1 cellular context compared by ENCODE assay signal in the genomic region with DNA sequence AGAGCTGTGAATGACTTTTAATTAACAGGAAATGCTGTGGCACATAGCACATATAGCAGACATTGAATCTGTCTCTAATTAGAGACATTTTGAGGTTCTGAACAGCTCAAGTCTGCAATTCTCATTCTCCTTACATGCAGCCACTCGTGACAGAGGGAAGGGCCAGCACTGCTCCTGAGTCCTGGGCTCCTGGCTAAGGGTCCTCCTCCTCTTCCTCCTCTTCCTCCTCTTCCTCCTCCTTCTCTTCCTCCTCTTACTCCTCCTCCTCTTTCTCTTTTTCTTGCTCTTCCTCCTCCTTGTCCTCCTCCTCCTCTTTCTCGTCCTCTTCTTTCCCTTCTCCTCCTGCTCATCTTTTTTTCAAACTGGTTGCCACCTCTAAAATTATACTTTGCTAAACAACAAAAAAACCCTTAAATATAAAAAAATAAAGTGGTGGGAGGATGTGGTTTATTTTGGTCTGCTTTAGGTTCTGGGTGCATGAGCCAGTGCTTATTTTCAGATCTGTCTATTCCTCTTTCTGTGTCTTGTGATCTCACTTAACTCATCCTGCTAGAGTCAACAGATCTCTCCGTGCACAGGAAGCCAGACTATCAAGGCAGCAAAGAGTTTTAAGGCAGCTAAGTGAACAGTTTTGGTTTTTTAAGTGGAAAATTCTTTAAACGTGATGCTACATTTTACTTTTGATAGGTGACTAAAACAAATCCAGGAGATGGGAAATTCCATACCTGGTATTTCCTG.
TF ChIP-seq lines count a peak whose summit lies in the region.

No MANE protein-coding gene starts in this region.

TF ChIP-seq in GM12878, 131 proteins besides CTCF, POLR2A, EP300 and RAD21 (continued from another document and continues in another):
- TF ChIP-seq, protein P1, sequence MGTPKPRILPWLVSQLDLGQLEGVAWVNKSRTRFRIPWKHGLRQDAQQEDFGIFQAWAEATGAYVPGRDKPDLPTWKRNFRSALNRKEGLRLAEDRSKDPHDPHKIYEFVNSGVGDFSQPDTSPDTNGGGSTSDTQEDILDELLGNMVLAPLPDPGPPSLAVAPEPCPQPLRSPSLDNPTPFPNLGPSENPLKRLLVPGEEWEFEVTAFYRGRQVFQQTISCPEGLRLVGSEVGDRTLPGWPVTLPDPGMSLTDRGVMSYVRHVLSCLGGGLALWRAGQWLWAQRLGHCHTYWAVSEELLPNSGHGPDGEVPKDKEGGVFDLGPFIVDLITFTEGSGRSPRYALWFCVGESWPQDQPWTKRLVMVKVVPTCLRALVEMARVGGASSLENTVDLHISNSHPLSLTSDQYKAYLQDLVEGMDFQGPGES (IDR thresholded peaks at IDR 0.05): no peak
- TF ChIP-seq SMARCA5 (IDR thresholded peaks at IDR 0.05) (no peak), IRF4 (IDR thresholded peaks at IDR 0.05; ENCODE audit: low read depth, low read length) (no peak), TCF12 (IDR thresholded peaks at IDR 0.05; ENCODE audit: low read depth, low read length) (no peak), PML (IDR thresholded peaks at IDR 0.05; ENCODE audit: low read length) (0 out of 2 replicates have a peak, but pooled peaks have one; percentile 54), ELK1 (IDR thresholded peaks at IDR 0.05; ENCODE audit: low read depth, low read length) (no peak), NFXL1 (IDR thresholded peaks at IDR 0.05; ENCODE audit: borderline replicate concordance) (no peak; the same call in 1 of the 2 replicates), SREBF1 (IDR thresholded peaks at IDR 0.05; ENCODE audit: low read length) (no peak), HDGF (IDR thresholded peaks at IDR 0.05) (peak; percentile 84; the same call in 1 of the 2 replicates), PKNOX1 (IDR thresholded peaks at IDR 0.05) (peak; percentile 31; the same call in 1 of the 2 replicates), GABPA (IDR thresholded peaks at IDR 0.05; ENCODE audit: low read depth) (0 out of 2 replicates have a peak, but pooled peaks have one; percentile 15), STAT1 (conservative IDR thresholded peaks at IDR 0.05) (no peak), SRF (IDR thresholded peaks at IDR 0.05; ENCODE audit: low read depth in 2 of 2, low read length in 2 of 2) (no peak), TCF3 (IDR thresholded peaks at IDR 0.05; ENCODE audit: borderline replicate concordance, insufficient read depth, low read depth, low read length) (no peak), RCOR1 (conservative IDR thresholded peaks at IDR 0.05; ENCODE audit: low read depth, low read length) (no peak), BACH1 (IDR thresholded peaks at IDR 0.05; ENCODE audit: borderline replicate concordance) (no peak), ZBED1 (IDR thresholded peaks at IDR 0.05; ENCODE audit: borderline replicate concordance) (no peak), RFX5 (IDR thresholded peaks at IDR 0.05; ENCODE audit: low read depth, low read length) (no peak), FOS (IDR thresholded peaks at IDR 0.05; ENCODE audit: borderline replicate concordance, extremely low read depth, insufficient read length) (no peak), HSF1 (IDR thresholded peaks at IDR 0.05; ENCODE audit: low read depth, low read length) (peak; percentile 39; the same call in 1 of the 2 replicates), MYB (IDR thresholded peaks at IDR 0.05; ENCODE audit: borderline replicate concordance, low read depth, low read length) (no peak), BRCA1 (IDR thresholded peaks at IDR 0.05; ENCODE audit: low read depth, low read length) (no peak), ZNF384 (IDR thresholded peaks at IDR 0.05; ENCODE audit: borderline replicate concordance, low read depth, low read length) (peak; percentile 78; the same call in 1 of the 2 replicates), ETV6 (conservative IDR thresholded peaks at IDR 0.05 in 1 of 2, IDR thresholded peaks at IDR 0.05 in 1 of 2; ENCODE audit: borderline replicate concordance in 1 of 2, low read depth in 1 of 2) (no peak), DPF2 (IDR thresholded peaks at IDR 0.05) (0 out of 2 replicates have a peak, but pooled peaks have one; percentile 55), SIN3A (IDR thresholded peaks at IDR 0.05; ENCODE audit: low read depth, low read length) (no peak), IKZF2 (IDR thresholded peaks at IDR 0.05) (peak; percentile 85 to 88; a peak in 2 of 4 replicates), YY1 (IDR thresholded peaks at IDR 0.05; ENCODE audit: low read depth, low read length) (no peak), ZZZ3 (IDR thresholded peaks at IDR 0.05; ENCODE audit: control insufficient read depth, insufficient read length, low read depth) (no peak), ATF2 (IDR thresholded peaks at IDR 0.05; ENCODE audit: low read length) (peak; percentile 60; the same call in 1 of the 2 replicates), SMAD1 (IDR thresholded peaks at IDR 0.05; ENCODE audit: low read depth, partially characterized antibody) (no peak), CUX1 (IDR thresholded peaks at IDR 0.05; ENCODE audit: insufficient replicate concordance, low read depth, low read length) (no peak)
- TF ChIP-seq, protein P2, sequence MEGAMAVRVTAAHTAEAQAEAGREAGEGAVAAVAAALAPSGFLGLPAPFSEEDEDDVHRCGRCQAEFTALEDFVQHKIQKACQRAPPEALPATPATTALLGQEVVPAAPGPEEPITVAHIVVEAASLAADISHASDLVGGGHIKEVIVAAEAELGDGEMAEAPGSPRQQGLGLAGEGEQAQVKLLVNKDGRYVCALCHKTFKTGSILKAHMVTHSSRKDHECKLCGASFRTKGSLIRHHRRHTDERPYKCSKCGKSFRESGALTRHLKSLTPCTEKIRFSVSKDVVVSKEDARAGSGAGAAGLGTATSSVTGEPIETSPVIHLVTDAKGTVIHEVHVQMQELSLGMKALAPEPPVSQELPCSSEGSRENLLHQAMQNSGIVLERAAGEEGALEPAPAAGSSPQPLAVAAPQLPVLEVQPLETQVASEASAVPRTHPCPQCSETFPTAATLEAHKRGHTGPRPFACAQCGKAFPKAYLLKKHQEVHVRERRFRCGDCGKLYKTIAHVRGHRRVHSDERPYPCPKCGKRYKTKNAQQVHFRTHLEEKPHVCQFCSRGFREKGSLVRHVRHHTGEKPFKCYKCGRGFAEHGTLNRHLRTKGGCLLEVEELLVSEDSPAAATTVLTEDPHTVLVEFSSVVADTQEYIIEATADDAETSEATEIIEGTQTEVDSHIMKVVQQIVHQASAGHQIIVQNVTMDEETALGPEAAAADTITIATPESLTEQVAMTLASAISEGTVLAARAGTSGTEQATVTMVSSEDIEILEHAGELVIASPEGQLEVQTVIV (IDR thresholded peaks at IDR 0.05; ENCODE audit: borderline replicate concordance, partially characterized antibody): no peak
- TF ChIP-seq, protein P3, sequence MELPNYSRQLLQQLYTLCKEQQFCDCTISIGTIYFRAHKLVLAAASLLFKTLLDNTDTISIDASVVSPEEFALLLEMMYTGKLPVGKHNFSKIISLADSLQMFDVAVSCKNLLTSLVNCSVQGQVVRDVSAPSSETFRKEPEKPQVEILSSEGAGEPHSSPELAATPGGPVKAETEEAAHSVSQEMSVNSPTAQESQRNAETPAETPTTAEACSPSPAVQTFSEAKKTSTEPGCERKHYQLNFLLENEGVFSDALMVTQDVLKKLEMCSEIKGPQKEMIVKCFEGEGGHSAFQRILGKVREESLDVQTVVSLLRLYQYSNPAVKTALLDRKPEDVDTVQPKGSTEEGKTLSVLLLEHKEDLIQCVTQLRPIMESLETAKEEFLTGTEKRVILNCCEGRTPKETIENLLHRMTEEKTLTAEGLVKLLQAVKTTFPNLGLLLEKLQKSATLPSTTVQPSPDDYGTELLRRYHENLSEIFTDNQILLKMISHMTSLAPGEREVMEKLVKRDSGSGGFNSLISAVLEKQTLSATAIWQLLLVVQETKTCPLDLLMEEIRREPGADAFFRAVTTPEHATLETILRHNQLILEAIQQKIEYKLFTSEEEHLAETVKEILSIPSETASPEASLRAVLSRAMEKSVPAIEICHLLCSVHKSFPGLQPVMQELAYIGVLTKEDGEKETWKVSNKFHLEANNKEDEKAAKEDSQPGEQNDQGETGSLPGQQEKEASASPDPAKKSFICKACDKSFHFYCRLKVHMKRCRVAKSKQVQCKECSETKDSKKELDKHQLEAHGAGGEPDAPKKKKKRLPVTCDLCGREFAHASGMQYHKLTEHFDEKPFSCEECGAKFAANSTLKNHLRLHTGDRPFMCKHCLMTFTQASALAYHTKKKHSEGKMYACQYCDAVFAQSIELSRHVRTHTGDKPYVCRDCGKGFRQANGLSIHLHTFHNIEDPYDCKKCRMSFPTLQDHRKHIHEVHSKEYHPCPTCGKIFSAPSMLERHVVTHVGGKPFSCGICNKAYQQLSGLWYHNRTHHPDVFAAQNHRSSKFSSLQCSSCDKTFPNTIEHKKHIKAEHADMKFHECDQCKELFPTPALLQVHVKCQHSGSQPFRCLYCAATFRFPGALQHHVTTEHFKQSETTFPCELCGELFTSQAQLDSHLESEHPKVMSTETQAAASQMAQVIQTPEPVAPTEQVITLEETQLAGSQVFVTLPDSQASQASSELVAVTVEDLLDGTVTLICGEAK (IDR thresholded peaks at IDR 0.05; ENCODE audit: borderline replicate concordance): no peak; the same call in 1 of the 2 replicates
